ENCODE assay signal across 8 cellular contexts in genomic region chr21:43728467-43729390, GRCh38. TPM values are rescaled to one million over a fixed set of nuclear protein-coding genes. Genes with fewer than 3 reads are reported as not detected.
DNase-seq lines count a peak whose midpoint lies in the region; ATAC-seq and TF ChIP-seq lines count a peak whose summit lies in the region.

No MANE protein-coding gene starts in this region.

- H3K4me1 ChIP-seq in DND-41 (ENCODE audit: insufficient read depth, low read length): no peaks in the 10 kb centered on the region
- H3K4me1 ChIP-seq in subcutaneous abdominal adipose tissue (ENCODE audit: control insufficient read depth in 5 of 5, insufficient read depth in 5 of 5, low read length in 5 of 5): peaks cover 18 to 98% (median 77%) of the 10 kb centered on the region in 5 donors

- peak; percentile 55; the same call in 2 of the 3 replicates for ATAC-seq in DND-41 (ENCODE audit: insufficient read depth, low read depth)
- peak; percentile 61 for ATAC-seq in GM21723 (IDR thresholded peaks at IDR 0.05; ENCODE audit: unreplicated experiment)
- ATAC-seq in SK-N-SH treated with all-trans-retinoic acid at 6 μM for 48 hours: peak; percentile 92
- peak; percentile 86 to 93 for ATAC-seq in activated naive CD4-positive, alpha-beta T cell treated with anti-CD3 and anti-CD28 coated beads, Interleukin-2, amount 50 U/mL, for 72 hours

- H3K4me3 ChIP-seq in DND-41 (ENCODE audit: low read depth in 1 of 2, low read length in 2 of 2): no peak overlapping the region
- peak overlapping the region; percentile 52 to 65 (median 59) for H3K4me3 ChIP-seq in subcutaneous abdominal adipose tissue (ENCODE audit: low read depth in 1 of 5, low read length in 5 of 5)

- no peaks in the 10 kb centered on the region for H3K9me3 Mint-ChIP-seq in activated naive CD4-positive, alpha-beta T cell treated with anti-CD3 and anti-CD28 coated beads, Interleukin-2, amount 50 U/mL, for 72 hours

- peaks cover 5% of the 10 kb centered on the region for H3K36me3 ChIP-seq in DND-41 (ENCODE audit: insufficient read depth, low read length)
- peaks cover 0 to 20% (median 6%) of the 10 kb centered on the region in 5 donors for H3K36me3 ChIP-seq in subcutaneous abdominal adipose tissue (ENCODE audit: control insufficient read depth in 5 of 5, insufficient read depth in 5 of 5, low read length in 5 of 5)

- peaks cover 0 to 6% of the 10 kb centered on the region in 2 donors for H3K36me3 Mint-ChIP-seq in activated naive CD4-positive, alpha-beta T cell treated with anti-CD3 and anti-CD28 coated beads, Interleukin-2, amount 50 U/mL, for 72 hours

- H3K4me2 ChIP-seq in DND-41 (ENCODE audit: insufficient read depth, low read length): no peak overlapping the region

- H2AFZ ChIP-seq in DND-41 (ENCODE audit: low read depth, low read length): no peak overlapping the region

- H3K9me3 ChIP-seq in DND-41 (ENCODE audit: insufficient read depth, low read length, severe bottlenecking) (no peaks in the 10 kb centered on the region), subcutaneous abdominal adipose tissue (ENCODE audit: control insufficient read depth in 5 of 5, low read length in 5 of 5) (no peaks in the 10 kb centered on the region)

- H4K20me1 ChIP-seq in DND-41 (ENCODE audit: insufficient read depth, low read length): peaks cover 44% of the 10 kb centered on the region

- H3K27ac ChIP-seq in DND-41 (ENCODE audit: low read length) (no peak overlapping the region), subcutaneous abdominal adipose tissue (ENCODE audit: low read depth, low read length) (peak overlapping the region; percentile 99)

- H3K9ac ChIP-seq in DND-41 (ENCODE audit: low read depth, low read length) (no peak overlapping the region), subcutaneous abdominal adipose tissue (ENCODE audit: low read length in 5 of 5) (peak overlapping the region; percentile 54 to 70 (median 63))

- no peak for TF ChIP-seq CTCF in DND-41 (IDR thresholded peaks at IDR 0.05; ENCODE audit: borderline replicate concordance, extremely low read depth, low read length, poor library complexity, severe bottlenecking)

- peaks cover 16% of the 10 kb centered on the region for H3K79me2 ChIP-seq in DND-41 (ENCODE audit: insufficient read depth, low read length)

- H3K27ac Mint-ChIP-seq in activated naive CD4-positive, alpha-beta T cell treated with anti-CD3 and anti-CD28 coated beads, Interleukin-2, amount 50 U/mL, for 72 hours: peak overlapping the region; percentile 77 to 86

- H3K27me3 ChIP-seq in DND-41 (ENCODE audit: insufficient read depth, low read length, poor library complexity): no peaks in the 10 kb centered on the region
- no peaks in the 10 kb centered on the region for H3K27me3 ChIP-seq in subcutaneous abdominal adipose tissue (ENCODE audit: control insufficient read depth in 5 of 5, insufficient read depth in 4 of 5, low read length in 5 of 5)

- peak; percentile 23 for DNase-seq in DND-41
- peak; percentile 88 for DNase-seq in KG1 (lab: John Stamatoyannopoulos, UW)
- peak; percentile 72 to 89 for DNase-seq in activated naive CD4-positive, alpha-beta T cell treated with anti-CD3 and anti-CD28 coated beads, Interleukin-2, amount 50 U/mL, for 72 hours (ENCODE audit: low spot score in 2 of 2)
- peak; percentile 85 for DNase-seq in globus pallidus (ENCODE audit: low spot score)
- peak; percentile 95 for DNase-seq in non-pigmented ciliary epithelial cell (ENCODE audit: low read depth)

TF ChIP-seq in SK-N-SH treated with all-trans-retinoic acid at 6 μM for 48 hours, 23 proteins besides CTCF, POLR2A, EP300 and RAD21:
- no peak for TF ChIP-seq POU6F1 (CRISPR knock-in tag; IDR thresholded peaks at IDR 0.05; ENCODE audit: borderline replicate concordance, low read depth)
- no peak for TF ChIP-seq ESRRG (CRISPR knock-in tag; IDR thresholded peaks at IDR 0.05)
- no peak for TF ChIP-seq GLIS3 (CRISPR knock-in tag; IDR thresholded peaks at IDR 0.05)
- peak; percentile 92; the same call in 1 of the 2 replicates for TF ChIP-seq ARNTL (CRISPR knock-in tag; IDR thresholded peaks at IDR 0.05; ENCODE audit: borderline replicate concordance, low read depth)
- peak; percentile 26; the same call in 1 of the 2 replicates for TF ChIP-seq PATZ1 (CRISPR knock-in tag; IDR thresholded peaks at IDR 0.05; ENCODE audit: borderline replicate concordance)

RNA-seq across cellular contexts. Expression of gene PDXK, which starts 9.8 kb away (rescaled TPM):
- 100 to 1,000 TPM in 1 of 2 donors, 10 to 100 TPM in 1; 70.3 to 121 TPM for total RNA-seq in activated naive CD4-positive, alpha-beta T cell treated with anti-CD3 and anti-CD28 coated beads, Interleukin-2, amount 50 U/mL, for 72 hours

RNA-seq across cellular contexts. Expression of gene CSTB, which starts 47.4 kb away (rescaled TPM):
- total RNA-seq in activated naive CD4-positive, alpha-beta T cell treated with anti-CD3 and anti-CD28 coated beads, Interleukin-2, amount 50 U/mL, for 72 hours: 10 to 100 TPM; 19.8 to 36.7 TPM

Comparison
In these comparisons a context has a peak if more than half of its experiments do, and no peak if none do; other contexts are left out.
1. DNase-seq: peak in every context shown above with its lines; median percentile 95 in non-pigmented ciliary epithelial cell; 88 in KG1; 85 in globus pallidus; 80 in activated naive CD4-positive, alpha-beta T cell treated with anti-CD3 and anti-CD28 coated beads, Interleukin-2, amount 50 U/mL, for 72 hours; 23 in DND-41.
2. H3K4me3 ChIP-seq: peak in subcutaneous abdominal adipose tissue (5 of 5); none in DND-41 (0 of 2).
3. Peak in every context shown above with its lines, with median percentiles within 50 percentile points of each other: ATAC-seq.